ENCODE assay signal across 8 cellular contexts in genomic region chr3:142448424-142448823, GRCh38. TPM values are rescaled to one million over a fixed set of nuclear protein-coding genes. Genes with fewer than 3 reads are reported as not detected.
DNase-seq lines count a peak whose midpoint lies in the region; ATAC-seq, FAIRE-seq and TF ChIP-seq lines count a peak whose summit lies in the region.

No MANE protein-coding gene starts in this region.

- FAIRE-seq in keratinocyte (lab: Jason Lieb, UNC): no peak

- peak overlapping the region; percentile 84 for H2AFZ ChIP-seq in keratinocyte (ENCODE audit: control insufficient read depth, low read length)

- H3K27me3 Mint-ChIP-seq in activated CD4-positive, alpha-beta T cell treated with anti-CD3 and anti-CD28 coated beads for 36 hours: no peaks in the 10 kb centered on the region
- no peaks in the 10 kb centered on the region for H3K27me3 Mint-ChIP-seq in activated naive CD8-positive, alpha-beta T cell

- no peak for ATAC-seq in activated CD4-positive, alpha-beta T cell treated with anti-CD3 and anti-CD28 coated beads for 36 hours
- ATAC-seq in thoracic aorta (ENCODE audit: insufficient number of reproducible peaks, low FRiP score, low read depth) (no peak), HG03457 (IDR thresholded peaks at IDR 0.05; ENCODE audit: unreplicated experiment) (no peak), GM21528 (IDR thresholded peaks at IDR 0.05; ENCODE audit: low FRiP score, unreplicated experiment) (no peak)

- POLR2A ChIA-PET in activated CD4-positive, alpha-beta T cell treated with anti-CD3 and anti-CD28 coated beads for 36 hours (lab: Charles Lee): no interaction called here

- no peaks in the 10 kb centered on the region for H3K9me3 Mint-ChIP-seq in activated CD4-positive, alpha-beta T cell treated with anti-CD3 and anti-CD28 coated beads for 36 hours (ENCODE audit: low read depth)
- no peaks in the 10 kb centered on the region for H3K9me3 Mint-ChIP-seq in activated naive CD8-positive, alpha-beta T cell (ENCODE audit: low read depth)

- peak overlapping the region; percentile 96 for H3K4me2 ChIP-seq in keratinocyte (ENCODE audit: control insufficient read depth, extremely low read depth, insufficient read depth, low read depth, low read length)

- H3K4me1 ChIP-seq in keratinocyte (ENCODE audit: control insufficient read depth, extremely low read depth, insufficient read depth, low read length): peaks cover 11% of the 10 kb centered on the region
- H3K4me1 ChIP-seq in thoracic aorta (ENCODE audit: control insufficient read depth in 1 of 2, low read depth in 2 of 2): peaks cover 26 to 29% of the 10 kb centered on the region in 2 donors

- H3K27ac ChIP-seq in keratinocyte (ENCODE audit: control insufficient read depth, insufficient read depth, low read length) (peak overlapping the region; percentile 99), thoracic aorta (peak overlapping the region; percentile 97)

- intact Hi-C loops in activated CD4-positive, alpha-beta T cell treated with anti-CD3 and anti-CD28 coated beads for 36 hours (cut with DNase I, micrococcal nuclease): loop anchor here in 1 of 2 experiments (1.0 to 10.0 kb wide), 7 partner anchors 60 to 1524 kb away; partner anchors contain the start of genes ATP1B3, DIPK2A, PXYLP1 and RASA2

- H3K4me3 Mint-ChIP-seq in activated CD4-positive, alpha-beta T cell treated with anti-CD3 and anti-CD28 coated beads for 36 hours: peak overlapping the region; percentile 95
- peak overlapping the region; percentile 98 for H3K4me3 Mint-ChIP-seq in activated naive CD8-positive, alpha-beta T cell

- peak overlapping the region; percentile 92 to 99 (median 96) for H3K4me3 ChIP-seq in keratinocyte (ENCODE audit: control insufficient read depth in 2 of 3, extremely low read depth in 1 of 3, insufficient read depth in 2 of 3, low read depth in 1 of 3, low read length in 3 of 3)
- H3K4me3 ChIP-seq in thoracic aorta: peak overlapping the region; percentile 99

- TF ChIP-seq CTCF in keratinocyte (optimal IDR thresholded peaks at IDR 0.05 in 1 of 3, IDR thresholded peaks at IDR 0.05 in 1 of 3, conservative IDR thresholded peaks at IDR 0.05 in 1 of 3; ENCODE audit: extremely low read depth in 1 of 3, insufficient read depth in 2 of 3, low read length in 3 of 3) (no peak), thoracic aorta (IDR thresholded peaks at IDR 0.05) (no peak)

- H3K36me3 ChIP-seq in keratinocyte (ENCODE audit: control insufficient read depth in 2 of 2, extremely low read depth in 1 of 2, insufficient read depth in 2 of 2, low read length in 2 of 2) (peaks cover 2 to 3% of the 10 kb centered on the region in 2 experiments), thoracic aorta (peaks cover 4% of the 10 kb centered on the region)

- H3K79me2 ChIP-seq in keratinocyte (ENCODE audit: control insufficient read depth, insufficient read depth, low read length): peaks cover 40% of the 10 kb centered on the region

- peaks cover 29% of the 10 kb centered on the region for H3K4me1 Mint-ChIP-seq in activated CD4-positive, alpha-beta T cell treated with anti-CD3 and anti-CD28 coated beads for 36 hours
- H3K4me1 Mint-ChIP-seq in activated naive CD8-positive, alpha-beta T cell (ENCODE audit: low read depth): peaks cover 44% of the 10 kb centered on the region

- dilution Hi-C loops in keratinocyte (cut with MboI; ENCODE audit: extremely low pct_ligation_motif_present, low sequenced_read_pairs): no loop called here

- H3K27me3 ChIP-seq in keratinocyte (ENCODE audit: control insufficient read depth, extremely low read depth, insufficient read depth, low read length): no peaks in the 10 kb centered on the region
- H3K27me3 ChIP-seq in thoracic aorta (replicated peaks; ENCODE audit: insufficient read depth): no peaks in the 10 kb centered on the region

- peaks cover 35% of the 10 kb centered on the region for H3K36me3 Mint-ChIP-seq in activated CD4-positive, alpha-beta T cell treated with anti-CD3 and anti-CD28 coated beads for 36 hours (ENCODE audit: low read depth)
- peaks cover 8% of the 10 kb centered on the region for H3K36me3 Mint-ChIP-seq in activated naive CD8-positive, alpha-beta T cell

- H3K9me3 ChIP-seq in keratinocyte (ENCODE audit: control insufficient read depth, low read depth, low read length): no peaks in the 10 kb centered on the region
- H3K9me3 ChIP-seq in thoracic aorta: no peaks in the 10 kb centered on the region

- DNase-seq in activated CD4-positive, alpha-beta T cell treated with anti-CD3 and anti-CD28 coated beads for 36 hours: no peak
- no peak for DNase-seq in activated CD4-positive, alpha-beta T cell treated with anti-CD3 and anti-CD28 coated beads, Interleukin-2, amount 50 U/mL, for 4 hours
- no peak for DNase-seq in keratinocyte (ENCODE audit: low read depth, low spot score)
- DNase-seq in thoracic aorta (ENCODE audit: low spot score): no peak
- no peak for DNase-seq in AML-193 (lab: John Stamatoyannopoulos, UW)

- peak overlapping the region; percentile 100 for H3K9ac ChIP-seq in keratinocyte (ENCODE audit: control insufficient read depth, extremely low read depth, insufficient read depth, low read length)

- peak overlapping the region; percentile 98 for H3K27ac Mint-ChIP-seq in activated CD4-positive, alpha-beta T cell treated with anti-CD3 and anti-CD28 coated beads for 36 hours
- peak overlapping the region; percentile 99 for H3K27ac Mint-ChIP-seq in activated naive CD8-positive, alpha-beta T cell

- CTCF ChIA-PET in activated CD4-positive, alpha-beta T cell treated with anti-CD3 and anti-CD28 coated beads for 36 hours (lab: Charles Lee): no interaction called here

- H3K9me1 ChIP-seq in keratinocyte (ENCODE audit: control insufficient read depth, extremely low read depth, insufficient read depth, low read length): no peaks in the 10 kb centered on the region

- no peaks in the 10 kb centered on the region for H4K20me1 ChIP-seq in keratinocyte (ENCODE audit: control insufficient read depth, extremely low read depth, insufficient read depth, low read length)

RNA-seq across cellular contexts. Expression of gene XRN1, which starts 0.6 kb away (rescaled TPM):
- total RNA-seq in activated CD4-positive, alpha-beta T cell treated with anti-CD3 and anti-CD28 coated beads for 36 hours: 100 to 1,000 TPM in 1 of 2 experiments, 10 to 100 TPM in 1; 54.2 to 117 TPM
- polyA plus RNA-seq in keratinocyte: 5.9 to 14.4 TPM (median 11.1 TPM) in 3 replicates
- polyA plus RNA-seq in keratinocyte (2011; ENCODE audit: low read depth): 29.5 TPM
- polyA plus RNA-seq in keratinocyte (2011; cell fraction: cytosol; rRNA removed): 2.7 and 8.5 TPM in 2 replicates
- polyA plus RNA-seq in keratinocyte (2011; cell fraction: nucleus; rRNA removed): 20.3 and 30.6 TPM in 2 replicates
- 6.0 and 7.4 TPM in 2 replicates for polyA plus RNA-seq in keratinocyte (2012; ENCODE audit: low replicate concordance)
- polyA minus RNA-seq in keratinocyte: 21.7 to 43.5 TPM (median 22.2 TPM) in 3 replicates
- polyA minus RNA-seq in keratinocyte (2011; cell fraction: cytosol; rRNA and poly(A)+ RNA removed): 11.1 TPM
- 32.4 and 55.3 TPM in 2 replicates for polyA minus RNA-seq in keratinocyte (2011; cell fraction: nucleus; rRNA and poly(A)+ RNA removed)
- 10 to 100 TPM; 29.0 to 66.9 TPM for total RNA-seq in thoracic aorta
